8 cellular contexts compared by ENCODE assay signal in the genomic region with DNA sequence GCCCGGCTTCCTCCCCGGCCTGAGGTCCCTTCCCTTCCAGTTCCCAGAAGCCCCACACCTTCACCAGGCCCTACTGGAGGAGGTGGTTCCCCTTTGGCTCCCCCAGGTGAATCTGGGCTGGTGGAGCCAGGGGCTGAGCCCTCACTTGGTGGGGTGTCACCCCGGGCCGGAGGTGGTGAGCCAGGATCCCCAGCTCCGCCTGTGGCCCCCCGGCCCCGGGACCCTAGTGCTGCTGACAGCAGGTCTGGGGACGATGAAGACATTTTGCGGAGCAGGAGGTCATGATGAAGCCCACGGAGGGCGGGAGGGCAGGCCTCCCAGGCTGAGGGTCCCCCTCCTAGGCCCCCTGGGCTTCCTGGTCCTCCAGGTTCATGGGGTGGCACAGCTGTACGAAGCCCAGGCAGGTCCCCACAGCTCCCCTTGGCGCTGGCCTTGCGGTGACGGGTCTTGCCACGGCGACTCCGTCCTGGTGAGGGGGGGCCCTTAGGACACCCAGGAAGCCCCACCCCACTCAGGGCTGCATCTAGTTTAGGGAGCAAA. TPM values are rescaled to one million over a fixed set of nuclear protein-coding genes. Genes with fewer than 3 reads are reported as not detected.
A peak's percentile ranks its signal among the peaks of the same experiment; 100 is the strongest.
DNase-seq lines count a peak whose midpoint lies in the region; ATAC-seq and TF ChIP-seq lines count a peak whose summit lies in the region.
"Had no signal": no experiment of that assay in that cellular context is flagged by ENCODE, and none has a peak within 500 bp of the region (broad histone marks: within the 10 kb centered on the region; RNA-seq: fewer than 3 reads in every experiment).

No MANE protein-coding gene starts in this region.

- POLR2A ChIA-PET in Caco-2 (lab: Charles Lee), result interaction anchor here (1.1 to 1.3 kb wide), 2 partner anchors 10 to 18 kb away, joined by 4 to 6 read pairs; a partner anchor contains a TSS

- H2BK120ac ChIP-seq in mesenchymal stem cell (ENCODE audit: low read depth, low read length), result no peak overlapping the region

- H4K8ac ChIP-seq in mesenchymal stem cell (ENCODE audit: low read length), result peak overlapping the region; percentile 79

- peak overlapping the region; percentile 10 for H3K4me3 Mint-ChIP-seq in Caco-2 (ENCODE audit: unreplicated experiment)
- H3K4me3 Mint-ChIP-seq in activated T-helper 17 cell treated with anti-CD3 and anti-CD28 coated beads, Interleukin-2, amount 50 U/mL, for 72 hours, result no peak overlapping the region

- H3K18ac ChIP-seq in mesenchymal stem cell (ENCODE audit: low read depth in 1 of 2, low read length in 2 of 2), result no peak overlapping the region

- H2BK15ac ChIP-seq in mesenchymal stem cell (ENCODE audit: low read depth, poor library complexity, severe bottlenecking), result no peak overlapping the region

- H3K9me3 ChIP-seq in Caco-2, result no peaks in the 10 kb centered on the region
- H3K9me3 ChIP-seq in mesenchymal stem cell (ENCODE audit: control insufficient read depth, low read length), result no peaks in the 10 kb centered on the region

- DNase-seq in Caco-2 (peak in 1 of 2 experiments; percentile 35), mesenchymal stem cell (no peak), NCI-H146 (lab: John Stamatoyannopoulos, UW) (no peak), NCI-H146 treated with DMSO at 0.1 percent for 48 hours (lab: John Stamatoyannopoulos, UW; ENCODE audit: unreplicated experiment) (no peak), D341Med (ENCODE audit: low spot score) (no peak)
- DNase-seq: stimulated activated naive CD4-positive, alpha-beta T cell had no signal

- TF ChIP-seq CTCF in Caco-2 (IDR thresholded peaks at IDR 0.05; ENCODE audit: insufficient read depth in 1 of 2, low read depth in 1 of 2, low read length in 1 of 2, severe bottlenecking in 1 of 2, unreplicated experiment in 1 of 2), result no peak

- 93% methylated on average over 18 of the region's 18 CpGs for WGBS in mesenchymal stem cell

- no peaks in the 10 kb centered on the region for H3K4me1 Mint-ChIP-seq in Caco-2 (ENCODE audit: low read depth, unreplicated experiment)
- peaks cover 4% of the 10 kb centered on the region for H3K4me1 Mint-ChIP-seq in activated T-helper 17 cell treated with anti-CD3 and anti-CD28 coated beads, Interleukin-2, amount 50 U/mL, for 72 hours

- H3K27ac ChIP-seq in mesenchymal stem cell (ENCODE audit: low read length, poor library complexity, severe bottlenecking), result no peak overlapping the region

- no peaks in the 10 kb centered on the region for H3K9me3 Mint-ChIP-seq in Caco-2 (ENCODE audit: unreplicated experiment)
- no peaks in the 10 kb centered on the region for H3K9me3 Mint-ChIP-seq in activated T-helper 17 cell treated with anti-CD3 and anti-CD28 coated beads, Interleukin-2, amount 50 U/mL, for 72 hours
- H3K9me3 Mint-ChIP-seq: neural crest cell had no signal

- H3K4me1 ChIP-seq in Caco-2 (no peaks in the 10 kb centered on the region), mesenchymal stem cell (ENCODE audit: control insufficient read depth, insufficient read depth, low read depth, low read length) (peaks cover 21% of the 10 kb centered on the region)

- no peak for ATAC-seq in activated T-helper 17 cell treated with anti-CD3 and anti-CD28 coated beads, Interleukin-2, amount 50 U/mL, for 72 hours (replicated peaks)

- H3K27me3 Mint-ChIP-seq in Caco-2 (ENCODE audit: insufficient read depth, unreplicated experiment), result no peaks in the 10 kb centered on the region
- H3K27me3 Mint-ChIP-seq in activated T-helper 17 cell treated with anti-CD3 and anti-CD28 coated beads, Interleukin-2, amount 50 U/mL, for 72 hours, result no peaks in the 10 kb centered on the region

- no peak overlapping the region for H3K4ac ChIP-seq in mesenchymal stem cell (ENCODE audit: low read depth in 1 of 2, low read length in 2 of 2)

- no peaks in the 10 kb centered on the region for H3K27me3 ChIP-seq in Caco-2 (replicated peaks; ENCODE audit: control insufficient read depth, insufficient read depth, low read length)
- no peaks in the 10 kb centered on the region for H3K27me3 ChIP-seq in mesenchymal stem cell (ENCODE audit: control insufficient read depth in 1 of 2, insufficient read depth in 1 of 2, low read length in 2 of 2)

- peak overlapping the region; percentile 46 for H3K27ac Mint-ChIP-seq in Caco-2 (ENCODE audit: unreplicated experiment)
- peak overlapping the region; percentile 72 for H3K27ac Mint-ChIP-seq in activated T-helper 17 cell treated with anti-CD3 and anti-CD28 coated beads, Interleukin-2, amount 50 U/mL, for 72 hours

- no peak overlapping the region for H3K14ac ChIP-seq in mesenchymal stem cell (ENCODE audit: low read length in 2 of 2)

- peak overlapping the region; percentile 33 for H3K9ac ChIP-seq in mesenchymal stem cell (ENCODE audit: low read length)

- H4K91ac ChIP-seq in mesenchymal stem cell (ENCODE audit: low read length), result no peak overlapping the region

- H3K4me3 ChIP-seq in Caco-2 (ENCODE audit: low read depth, low read length) (no peak overlapping the region), mesenchymal stem cell (ENCODE audit: insufficient read depth in 1 of 2, low read depth in 1 of 2, low read length in 2 of 2) (no peak overlapping the region)

- H3K36me3 Mint-ChIP-seq in Caco-2 (ENCODE audit: insufficient read depth, unreplicated experiment), result peaks cover 98% of the 10 kb centered on the region
- H3K36me3 Mint-ChIP-seq in activated T-helper 17 cell treated with anti-CD3 and anti-CD28 coated beads, Interleukin-2, amount 50 U/mL, for 72 hours (ENCODE audit: low read depth), result peaks cover 80% of the 10 kb centered on the region

- no peak overlapping the region for H2AK5ac ChIP-seq in mesenchymal stem cell (ENCODE audit: low read length, severe bottlenecking)

- intact Hi-C loops in Caco-2 (cut with micrococcal nuclease; ENCODE audit: unreplicated experiment), result loop anchor here (1.0 kb wide), 1 partner anchor 26 kb away; no protein-coding TSS in a partner anchor

- CTCF ChIA-PET in Caco-2 (lab: Charles Lee), result interaction anchor here (0.7 to 1.8 kb wide), 8 partner anchors 10 to 162 kb away, joined by 3 to 8 read pairs (median 6); a partner anchor contains a TSS

- no peak overlapping the region for H2BK5ac ChIP-seq in mesenchymal stem cell (ENCODE audit: low read depth, low read length, poor library complexity, severe bottlenecking)

- BruUV-seq in Caco-2 (replicated peaks; lab: Mats Ljungman, UMichigan), result no TSS peak

- H3K23ac ChIP-seq in mesenchymal stem cell (ENCODE audit: low read length in 2 of 2), result no peak overlapping the region

- no peak overlapping the region for H2AFZ ChIP-seq in mesenchymal stem cell (ENCODE audit: low read depth, low read length)

- H2BK12ac ChIP-seq in mesenchymal stem cell (ENCODE audit: low read length in 2 of 2), result no peak overlapping the region

- peaks cover 9% of the 10 kb centered on the region for H3K36me3 ChIP-seq in Caco-2 (ENCODE audit: control insufficient read depth, insufficient read depth, low read length)
- H3K36me3 ChIP-seq in mesenchymal stem cell (ENCODE audit: control insufficient read depth in 1 of 2, insufficient read depth in 2 of 2, low read depth in 1 of 2, low read length in 2 of 2), result peaks cover 72 to 92% of the 10 kb centered on the region in 2 experiments

- H3K4me2 ChIP-seq in mesenchymal stem cell (ENCODE audit: low read length, poor library complexity, severe bottlenecking), result no peak overlapping the region

- peaks cover 12% of the 10 kb centered on the region for H3K79me1 ChIP-seq in mesenchymal stem cell (replicated peaks; ENCODE audit: low read length, poor library complexity, severe bottlenecking)

RNA-seq across cellular contexts. Expression of a gene that starts 16.6 kb away (rescaled TPM):
- 2.4 and 3.9 TPM in 2 replicates for total RNA-seq in Caco-2 (2022)
- 10 to 100 TPM; 18.2 to 20.4 TPM for total RNA-seq in activated T-helper 17 cell treated with anti-CD3 and anti-CD28 coated beads, Interleukin-2, amount 50 U/mL, for 72 hours
- 59.4 TPM for polyA plus RNA-seq in mesenchymal stem cell (2013, experiment 1 of 2)
- polyA plus RNA-seq in mesenchymal stem cell (2013, experiment 2 of 2), result 61.3 TPM

RNA-seq across cellular contexts. Expression of a gene that starts 18.4 kb away (rescaled TPM):
- 43.9 and 50.7 TPM in 2 replicates for total RNA-seq in Caco-2 (2022)
- 10 to 100 TPM; 21.7 to 44.0 TPM for total RNA-seq in activated T-helper 17 cell treated with anti-CD3 and anti-CD28 coated beads, Interleukin-2, amount 50 U/mL, for 72 hours
- polyA plus RNA-seq in mesenchymal stem cell (2013, experiment 1 of 2), result 22.2 TPM
- polyA plus RNA-seq in mesenchymal stem cell (2013, experiment 2 of 2), result 24.9 TPM

RNA-seq across cellular contexts. Expression of a gene that starts 24.6 kb away (rescaled TPM):
- total RNA-seq in Caco-2 (2022), result 2.4 TPM in 1 of 2 replicates, not detected in the other
- total RNA-seq in activated T-helper 17 cell treated with anti-CD3 and anti-CD28 coated beads, Interleukin-2, amount 50 U/mL, for 72 hours, result not detected
- 0.25 TPM for polyA plus RNA-seq in mesenchymal stem cell (2013, experiment 1 of 2)
- polyA plus RNA-seq in mesenchymal stem cell (2013, experiment 2 of 2), result 0.67 TPM
- total RNA-seq: neural crest cell had no signal

RNA-seq across cellular contexts. Expression of a gene that starts 30.8 kb away (rescaled TPM):
- 1,036 and 1,143 TPM in 2 replicates for total RNA-seq in Caco-2 (2022)
- 100 to 1,000 TPM; 763 to 862 TPM for total RNA-seq in activated T-helper 17 cell treated with anti-CD3 and anti-CD28 coated beads, Interleukin-2, amount 50 U/mL, for 72 hours
- polyA plus RNA-seq in mesenchymal stem cell (2013, experiment 1 of 2), result 467 TPM
- 455 TPM for polyA plus RNA-seq in mesenchymal stem cell (2013, experiment 2 of 2)

RNA-seq across cellular contexts. Expression of a gene that starts 41.2 kb away (rescaled TPM):
- 395 and 400 TPM in 2 replicates for total RNA-seq in Caco-2 (2022)
- 100 to 1,000 TPM; 193 to 216 TPM for total RNA-seq in activated T-helper 17 cell treated with anti-CD3 and anti-CD28 coated beads, Interleukin-2, amount 50 U/mL, for 72 hours
- polyA plus RNA-seq in mesenchymal stem cell (2013, experiment 1 of 2), result 326 TPM
- polyA plus RNA-seq in mesenchymal stem cell (2013, experiment 2 of 2), result 326 TPM
